Comparison of ENCODE assay signal across 15 cellular contexts in genomic region chr5:96683392-96683791, GRCh38.
"Had no signal": no experiment of that assay in that cellular context is flagged by ENCODE, and none has a peak within 500 bp of the region (broad histone marks: within the 10 kb centered on the region; RNA-seq: fewer than 3 reads in every experiment).

No MANE protein-coding gene starts in this region.

- H3K27ac ChIP-seq: lower lobe of right lung, spleen, thyroid gland had no signal

- H3K4me3 Mint-ChIP-seq: activated CD8-positive, alpha-beta T cell treated with anti-CD3 and anti-CD28 coated beads, Interleukin-2, amount 10 ng/mL, durations not matched to agents 7 days and 5 days; endodermal cell; mesothelial cell of epicardium; neural crest cell; T-helper 17 cell had no signal

- H3K36me3 ChIP-seq: thyroid gland had no signal

- H3K27ac Mint-ChIP-seq: activated CD8-positive, alpha-beta T cell treated with anti-CD3 and anti-CD28 coated beads, Interleukin-2, amount 10 ng/mL, durations not matched to agents 7 days and 5 days; endodermal cell; mesothelial cell of epicardium had no signal

- H3K4me3 ChIP-seq: lower lobe of right lung, spleen, thyroid gland had no signal

- H3K9me3 Mint-ChIP-seq: endodermal cell, mesothelial cell of epicardium, neural crest cell had no signal

- ATAC-seq: activated CD8-positive, alpha-beta T cell treated with anti-CD3 and anti-CD28 coated beads, Interleukin-2, amount 10 ng/mL, durations not matched to agents 7 days and 5 days; esophagus mucosa; lower lobe of right lung; sciatic nerve; T-helper 17 cell had no signal

- DNase-seq: activated CD4-positive, alpha-beta T cell treated with anti-CD3 and anti-CD28 coated beads for 48 hours; activated CD8-positive, alpha-beta memory T cell treated with anti-CD3 and anti-CD28 coated beads, Interleukin-2, amount 50 U/mL, for 4 hours; activated CD8-positive, alpha-beta T cell treated with anti-CD3 and anti-CD28 coated beads, Interleukin-2, amount 10 ng/mL, durations not matched to agents 7 days and 5 days; activated naive CD4-positive, alpha-beta T cell; endodermal cell; hypothalamus; lower lobe of right lung; spleen; stimulated activated CD4-positive, alpha-beta T cell treated with anti-CD3 and anti-CD28 coated beads, Interleukin-1b, Interleukin-23, amount 100 ng/mL, for 48 hours; T-helper 17 cell; thyroid gland had no signal

- H3K27me3 ChIP-seq: spleen, thyroid gland had no signal

- H3K9me3 ChIP-seq: lower lobe of right lung, spleen, thyroid gland had no signal

- H3K4me1 Mint-ChIP-seq: neural crest cell had no signal
